13 cellular contexts compared by ENCODE assay signal in genomic region chr20:10669843-10670446, GRCh38. TPM values are rescaled to one million over a fixed set of nuclear protein-coding genes. Genes with fewer than 3 reads are reported as not detected.
DNase-seq lines count a peak whose midpoint lies in the region; ATAC-seq and FAIRE-seq lines count a peak whose summit lies in the region.
"Had no signal": no experiment of that assay in that cellular context is flagged by ENCODE, and none has a peak within 500 bp of the region (broad histone marks: within the 10 kb centered on the region; RNA-seq: fewer than 3 reads in every experiment).

No MANE protein-coding gene starts in this region.

- H3K4me2 ChIP-seq in skeletal muscle satellite cell (ENCODE audit: low read length), result peak overlapping the region; percentile 91

- H3K36me3 ChIP-seq in iPS-15b (ENCODE audit: control insufficient read depth, insufficient read depth, low read length) (no peaks in the 10 kb centered on the region), skeletal muscle satellite cell (ENCODE audit: insufficient read depth, low read length) (peaks cover 5% of the 10 kb centered on the region)

- H3K4me3 Mint-ChIP-seq in activated T-helper 17 cell treated with anti-CD3 and anti-CD28 coated beads, Interleukin-2, amount 50 U/mL, for 72 hours, result peak overlapping the region; percentile 88
- H3K4me3 Mint-ChIP-seq: HFFc6, memory B cell had no signal

- peaks cover 35% of the 10 kb centered on the region for H3K27me3 Mint-ChIP-seq in activated T-helper 17 cell treated with anti-CD3 and anti-CD28 coated beads, Interleukin-2, amount 50 U/mL, for 72 hours

- peak overlapping the region; percentile 77 for H3K4me3 ChIP-seq in iPS-15b (ENCODE audit: low read depth, low read length)
- H3K4me3 ChIP-seq in skeletal muscle satellite cell (ENCODE audit: low read length), result peak overlapping the region; percentile 89

- peak; percentile 62 for FAIRE-seq in GM19239 (lab: Jason Lieb, UNC)

- H3K9ac ChIP-seq in iPS-15b (ENCODE audit: low read depth, low read length) (no peak overlapping the region), skeletal muscle satellite cell (ENCODE audit: low read depth, low read length) (peak overlapping the region; percentile 79)

- H3K36me3 Mint-ChIP-seq in activated T-helper 17 cell treated with anti-CD3 and anti-CD28 coated beads, Interleukin-2, amount 50 U/mL, for 72 hours (ENCODE audit: low read depth), result peaks cover 5% of the 10 kb centered on the region
- H3K36me3 Mint-ChIP-seq: memory B cell had no signal

- no peak overlapping the region for H3K27ac Mint-ChIP-seq in activated T-helper 17 cell treated with anti-CD3 and anti-CD28 coated beads, Interleukin-2, amount 50 U/mL, for 72 hours
- H3K27ac Mint-ChIP-seq: HFFc6, memory B cell had no signal

- H3K4me1 Mint-ChIP-seq in activated T-helper 17 cell treated with anti-CD3 and anti-CD28 coated beads, Interleukin-2, amount 50 U/mL, for 72 hours, result peaks cover 5% of the 10 kb centered on the region

- H3K27me3 ChIP-seq in iPS-15b (ENCODE audit: control insufficient read depth, insufficient read depth, low read length) (peaks cover 2% of the 10 kb centered on the region), skeletal muscle satellite cell (ENCODE audit: control insufficient read depth, insufficient read depth, low read length) (no peaks in the 10 kb centered on the region)

- ATAC-seq in activated T-helper 17 cell treated with anti-CD3 and anti-CD28 coated beads, Interleukin-2, amount 50 U/mL, for 72 hours (replicated peaks), result no peak
- no peak for ATAC-seq in GM18858 (IDR thresholded peaks at IDR 0.05; ENCODE audit: unreplicated experiment)

- DNase-seq in GM19239 (ENCODE audit: insufficient read length, low spot score), result no peak
- no peak for DNase-seq in ACHN
- DNase-seq in foreskin melanocyte, result no peak
- DNase-seq in HuH-7 (ENCODE audit: low spot score), result no peak
- DNase-seq: activated CD8-positive, alpha-beta memory T cell treated with anti-CD3 and anti-CD28 coated beads, Interleukin-2, amount 50 U/mL, for 4 hours; DND-41; HFFc6; stimulated activated CD4-positive, alpha-beta T cell treated with anti-CD3 and anti-CD28 coated beads, Interleukin-4, amount 100 ng/mL, for 1 hour had no signal

- H3K9me3 Mint-ChIP-seq in activated T-helper 17 cell treated with anti-CD3 and anti-CD28 coated beads, Interleukin-2, amount 50 U/mL, for 72 hours, result no peaks in the 10 kb centered on the region
- H3K9me3 Mint-ChIP-seq: HFFc6, memory B cell had no signal

- H3K9me3 ChIP-seq in iPS-15b (ENCODE audit: control insufficient read depth, insufficient read depth, low read length), result no peaks in the 10 kb centered on the region
- no peaks in the 10 kb centered on the region for H3K9me3 ChIP-seq in skeletal muscle satellite cell (replicated peaks; ENCODE audit: low read length)

- H3K4me1 ChIP-seq in iPS-15b (ENCODE audit: control insufficient read depth, insufficient read depth, low read length), result peaks cover 28% of the 10 kb centered on the region
- H3K4me1 ChIP-seq in skeletal muscle satellite cell (ENCODE audit: control insufficient read depth, insufficient read depth, low read length), result peaks cover 49% of the 10 kb centered on the region

- in situ Hi-C loops in ACHN (cut with HindIII; ENCODE audit: low pct_ligation_motif_present, low pct_unique_long_range_greater_than_20kb, low sequenced_read_pairs), result no loop called here

RNA-seq across cellular contexts. Expression of gene JAG1, which starts 3.9 kb away (rescaled TPM):
- under 1 TPM in 1 of 2 donors, not detected in 1; 0.98 TPM for total RNA-seq in activated T-helper 17 cell treated with anti-CD3 and anti-CD28 coated beads, Interleukin-2, amount 50 U/mL, for 72 hours
- total RNA-seq in skeletal muscle satellite cell (2012; rRNA removed), result 11.1 and 15.2 TPM in 2 replicates
